In the genomic region with DNA sequence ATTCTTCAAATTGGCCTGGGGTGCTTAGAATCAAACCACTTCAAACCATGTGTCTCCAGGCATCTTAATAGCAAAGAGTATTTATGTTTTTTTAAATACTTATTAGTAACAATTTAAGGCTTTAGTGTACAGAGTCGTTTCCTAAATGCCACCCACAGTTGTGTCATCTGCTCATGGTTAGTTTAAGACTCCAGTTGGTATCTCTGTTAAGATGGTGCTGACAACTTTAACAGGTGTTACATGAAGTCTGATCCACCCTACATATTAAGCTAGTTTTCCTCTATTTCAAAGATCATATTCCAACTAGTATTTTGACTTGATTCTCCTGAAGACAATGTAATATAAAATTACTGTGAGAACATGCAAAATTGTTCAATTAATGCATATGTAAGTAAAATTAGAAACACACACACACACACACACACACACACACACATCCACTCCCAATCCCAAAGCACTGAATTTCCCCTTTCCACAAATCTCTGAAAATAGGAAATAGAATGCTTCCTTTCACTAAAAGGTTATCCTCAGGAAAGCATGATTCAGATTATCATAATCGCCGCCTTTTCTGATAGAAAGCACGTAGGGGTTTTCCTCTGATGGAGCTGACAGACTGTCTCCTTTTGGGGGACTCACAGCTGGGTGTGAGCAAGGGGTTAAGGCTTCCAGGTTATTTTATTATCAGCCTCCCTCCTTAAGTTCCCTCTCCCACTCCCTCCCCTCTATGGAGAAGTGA, we compare ENCODE assay signal across 20 cellular contexts.
"Had no signal": no experiment of that assay in that cellular context is flagged by ENCODE, and none has a peak within 500 bp of the region (broad histone marks: within the 10 kb centered on the region; RNA-seq: fewer than 3 reads in every experiment).

No MANE protein-coding gene starts in this region.

- H3K27me3 ChIP-seq: breast epithelium, tibial nerve, vagina had no signal

- H3K27ac ChIP-seq: breast epithelium, epithelial cell of prostate, vagina, VCaP had no signal

- H3K4me1 ChIP-seq: breast epithelium, vagina had no signal

- H3K36me3 Mint-ChIP-seq: natural killer cell had no signal

- H3K27ac Mint-ChIP-seq: dendritic cell treated with granulocyte-macrophage colony-stimulating factor and Interleukin-4, amounts not matched to agents 40 ng/mL and 50 ng/mL, for 4 days; natural killer cell had no signal

- H3K36me3 ChIP-seq: breast epithelium, tibial nerve, vagina had no signal

- H3K4me3 ChIP-seq: breast epithelium, tibial nerve, vagina had no signal

- H3K9me3 ChIP-seq: breast epithelium, tibial nerve, vagina had no signal

- H3K9me3 Mint-ChIP-seq: dendritic cell treated with granulocyte-macrophage colony-stimulating factor and Interleukin-4, amounts not matched to agents 40 ng/mL and 50 ng/mL, for 4 days; natural killer cell had no signal

- H3K4me3 Mint-ChIP-seq: dendritic cell treated with granulocyte-macrophage colony-stimulating factor and Interleukin-4, amounts not matched to agents 40 ng/mL and 50 ng/mL, for 4 days; natural killer cell had no signal

- DNase-seq: activated CD4-positive, CD25-positive, alpha-beta regulatory T cell treated with anti-CD3 and anti-CD28 coated beads, Interleukin-2, amount 50 U/mL, for 72 hours; activated CD8-positive, alpha-beta memory T cell treated with anti-CD3 and anti-CD28 coated beads for 24 hours; activated CD8-positive, alpha-beta memory T cell treated with anti-CD3 and anti-CD28 coated beads, Interleukin-2, amount 50 U/mL, for 48 hours; activated effector memory CD4-positive, alpha-beta T cell treated with anti-CD3 and anti-CD28 coated beads, Interleukin-2, amount 50 U/mL, for 16 hours; activated naive CD4-positive, alpha-beta T cell treated with anti-CD3 and anti-CD28 coated beads, Interleukin-2, amount 50 U/mL, for 16 hours; activated T-cell treated with anti-CD3 and anti-CD28 coated beads, Interleukin-2, amount 50 U/mL, for 48 hours; left colon; natural killer cell; stimulated activated CD4-positive, alpha-beta T cell treated with anti-CD3 and anti-CD28 coated beads, Interleukin-12 subunit alpha, Interleukin-12 subunit beta, amount 100 ng/mL, for 4 hours; stimulated activated CD4-positive, alpha-beta T cell treated with anti-CD3 and anti-CD28 coated beads, Interleukin-1b, Interleukin-23, amount 100 ng/mL, for 48 hours; stimulated activated CD8-positive, alpha-beta memory T cell treated with anti-CD3 and anti-CD28 coated beads, Interleukin-4, amount 100 ng/mL, for 48 hours; stimulated activated naive CD4-positive, alpha-beta T cell; SW 1271; T-helper 2 cell had no signal

- ATAC-seq: natural killer cell had no signal
